In genomic region chr6:112049051-112049799, GRCh38 we compare ENCODE assay signal across 23 cellular contexts. TPM values are rescaled to one million over a fixed set of nuclear protein-coding genes. Genes with fewer than 3 reads are reported as not detected.
DNase-seq lines count a peak whose midpoint lies in the region; ATAC-seq, FAIRE-seq and TF ChIP-seq lines count a peak whose summit lies in the region.
"Had no signal": no experiment of that assay in that cellular context is flagged by ENCODE, and none has a peak within 500 bp of the region (broad histone marks: within the 10 kb centered on the region; RNA-seq: fewer than 3 reads in every experiment).

No MANE protein-coding gene starts in this region.

- no peak overlapping the region for H3K27ac ChIP-seq in breast epithelium
- no peak overlapping the region for H3K27ac ChIP-seq in thyroid gland
- no peak overlapping the region for H3K27ac ChIP-seq in upper lobe of left lung
- no peak overlapping the region for H3K27ac ChIP-seq in small intestine (ENCODE audit: low read depth in 1 of 2, low read length in 1 of 2)
- H3K27ac ChIP-seq: left ventricle myocardium inferior, SJCRH30 had no signal

- POLR2A ChIA-PET in MCF 10A (lab: Yijun Ruan, JAX): no interaction called here

- no peaks in the 10 kb centered on the region for H3K36me3 Mint-ChIP-seq in MCF 10A (ENCODE audit: insufficient read depth, unreplicated experiment)
- H3K36me3 Mint-ChIP-seq: activated CD4-positive, alpha-beta memory T cell treated with anti-CD3 and anti-CD28 coated beads for 36 hours; CD14-positive monocyte had no signal

- CTCF ChIA-PET in MCF 10A (lab: Yijun Ruan, JAX): interaction anchor here (0.6 to 3.5 kb wide), 5 partner anchors 7 to 1016 kb away, joined by 3 to 17 read pairs (median 3); no protein-coding TSS in a partner anchor

- TF ChIP-seq CTCF in MCF 10A (IDR thresholded peaks at IDR 0.05; ENCODE audit: unreplicated experiment) (no peak), breast epithelium (IDR thresholded peaks at IDR 0.05) (no peak), thyroid gland (IDR thresholded peaks at IDR 0.05) (no peak), upper lobe of left lung (IDR thresholded peaks at IDR 0.05) (no peak)

- no peak for TF ChIP-seq EP300 in upper lobe of left lung (IDR thresholded peaks at IDR 0.05)

- H3K27me3 ChIP-seq in breast epithelium (no peaks in the 10 kb centered on the region), thyroid gland (no peaks in the 10 kb centered on the region), upper lobe of left lung (no peaks in the 10 kb centered on the region), small intestine (ENCODE audit: control insufficient read depth in 2 of 2, insufficient read depth in 2 of 2, low read length in 2 of 2) (no peaks in the 10 kb centered on the region)
- H3K27me3 ChIP-seq: SJCRH30 had no signal

- peak; percentile 11 for DNase-seq in MCF 10A (ENCODE audit: unreplicated experiment)
- no peak for DNase-seq in breast epithelium (ENCODE audit: low spot score in 2 of 2)
- peak; percentile 34 for DNase-seq in RCC 7860 (ENCODE audit: low spot score)
- peak; percentile 66 for DNase-seq in glomerular visceral epithelial cell (ENCODE audit: extremely low spot score)
- DNase-seq in stimulated activated CD4-positive, alpha-beta T cell treated with anti-CD3 and anti-CD28 coated beads, Interleukin-4, amount 100 ng/mL, for 24 hours: no peak
- no peak for DNase-seq in thyroid gland
- no peak for DNase-seq in upper lobe of left lung
- DNase-seq in small intestine: no peak
- DNase-seq: activated CD4-positive, alpha-beta memory T cell treated with anti-CD3 and anti-CD28 coated beads for 36 hours; foreskin melanocyte; left ventricle myocardium inferior; NCI-H1417 treated with DMSO at 0.1 percent for 48 hours; NCI-H526 treated with DMSO at 0.1 percent for 48 hours; SJCRH30; stimulated activated CD4-positive, alpha-beta T cell treated with anti-CD3 and anti-CD28 coated beads, Interleukin-12 subunit alpha, Interleukin-12 subunit beta, amount 100 ng/mL, for 4 hours had no signal

- no peaks in the 10 kb centered on the region for H3K4me1 Mint-ChIP-seq in MCF 10A (ENCODE audit: insufficient read depth, unreplicated experiment)
- H3K4me1 Mint-ChIP-seq: CD14-positive monocyte had no signal

- no peaks in the 10 kb centered on the region for H3K4me1 ChIP-seq in breast epithelium
- H3K4me1 ChIP-seq in thyroid gland: no peaks in the 10 kb centered on the region
- no peaks in the 10 kb centered on the region for H3K4me1 ChIP-seq in upper lobe of left lung
- H3K4me1 ChIP-seq in small intestine (ENCODE audit: control insufficient read depth in 2 of 2, insufficient read depth in 1 of 2, low read depth in 1 of 2, low read length in 1 of 2): no peaks in the 10 kb centered on the region
- H3K4me1 ChIP-seq: left ventricle myocardium inferior had no signal

- no peaks in the 10 kb centered on the region for H3K36me3 ChIP-seq in breast epithelium
- H3K36me3 ChIP-seq in thyroid gland: no peaks in the 10 kb centered on the region
- H3K36me3 ChIP-seq in upper lobe of left lung: no peaks in the 10 kb centered on the region
- no peaks in the 10 kb centered on the region for H3K36me3 ChIP-seq in small intestine (ENCODE audit: control insufficient read depth in 2 of 2, insufficient read depth in 2 of 2, low read length in 2 of 2)
- H3K36me3 ChIP-seq: left ventricle myocardium inferior, SJCRH30 had no signal

- FAIRE-seq in RCC 7860 (lab: Jason Lieb, UNC) (no peak), small intestine (lab: Jason Lieb, UNC) (no peak)

- BruUV-seq in MCF 10A (replicated peaks; lab: Mats Ljungman, UMichigan): no TSS peak

- H3K27me3 Mint-ChIP-seq in MCF 10A (ENCODE audit: insufficient read depth, unreplicated experiment): no peaks in the 10 kb centered on the region
- H3K27me3 Mint-ChIP-seq: activated CD4-positive, alpha-beta memory T cell treated with anti-CD3 and anti-CD28 coated beads for 36 hours; dendritic cell treated with granulocyte-macrophage colony-stimulating factor and Interleukin-4, amounts not matched to agents 40 ng/mL and 50 ng/mL, for 4 days had no signal

- H3K9me3 ChIP-seq in breast epithelium (peaks cover 0 to 7% of the 10 kb centered on the region in 2 donors), thyroid gland (no peaks in the 10 kb centered on the region), upper lobe of left lung (no peaks in the 10 kb centered on the region), small intestine (ENCODE audit: control insufficient read depth, low read depth) (no peaks in the 10 kb centered on the region)
- H3K9me3 ChIP-seq: SJCRH30 had no signal

- H3K9me3 Mint-ChIP-seq in MCF 10A (ENCODE audit: unreplicated experiment): no peaks in the 10 kb centered on the region
- H3K9me3 Mint-ChIP-seq: activated CD4-positive, alpha-beta memory T cell treated with anti-CD3 and anti-CD28 coated beads for 36 hours; dendritic cell treated with granulocyte-macrophage colony-stimulating factor and Interleukin-4, amounts not matched to agents 40 ng/mL and 50 ng/mL, for 4 days; T-helper 1 cell treated with Interleukin-12 subunit alpha and Interleukin-12 subunit beta and Interleukin-4 antibody, amounts not matched to agents 30 μg/mL and 1 μg/mL, for 36 hours had no signal

- no peak overlapping the region for H3K4me3 Mint-ChIP-seq in MCF 10A (ENCODE audit: unreplicated experiment)
- H3K4me3 Mint-ChIP-seq: activated CD4-positive, alpha-beta memory T cell treated with anti-CD3 and anti-CD28 coated beads for 36 hours; CD14-positive monocyte; dendritic cell treated with granulocyte-macrophage colony-stimulating factor and Interleukin-4, amounts not matched to agents 40 ng/mL and 50 ng/mL, for 4 days; T-helper 1 cell treated with Interleukin-12 subunit alpha and Interleukin-12 subunit beta and Interleukin-4 antibody, amounts not matched to agents 30 μg/mL and 1 μg/mL, for 36 hours had no signal

- 87 to 91% methylated on average over 6 of the region's 6 CpGs for WGBS in thyroid gland, 2 donors
- WGBS in upper lobe of left lung, 2 donors: 91 to 97% methylated on average over 5 to 6 of the region's 6 CpGs
- 78 to 88% (median 80%) methylated on average over 6 of the region's 6 CpGs for WGBS in small intestine, 3 donors

- no peak overlapping the region for H3K27ac Mint-ChIP-seq in MCF 10A (ENCODE audit: low read depth, unreplicated experiment)
- H3K27ac Mint-ChIP-seq: activated CD4-positive, alpha-beta memory T cell treated with anti-CD3 and anti-CD28 coated beads for 36 hours; dendritic cell treated with granulocyte-macrophage colony-stimulating factor and Interleukin-4, amounts not matched to agents 40 ng/mL and 50 ng/mL, for 4 days; T-helper 1 cell treated with Interleukin-12 subunit alpha and Interleukin-12 subunit beta and Interleukin-4 antibody, amounts not matched to agents 30 μg/mL and 1 μg/mL, for 36 hours had no signal

- H3K4me3 ChIP-seq in breast epithelium: no peak overlapping the region
- H3K4me3 ChIP-seq in thyroid gland (replicated peaks in 1 of 3): no peak overlapping the region
- no peak overlapping the region for H3K4me3 ChIP-seq in upper lobe of left lung
- no peak overlapping the region for H3K4me3 ChIP-seq in small intestine (ENCODE audit: low read depth in 1 of 2, low read length in 2 of 2)
- H3K4me3 ChIP-seq: left ventricle myocardium inferior, SJCRH30 had no signal

- TF ChIP-seq POLR2A in breast epithelium (IDR thresholded peaks at IDR 0.05): no peak
- no peak for TF ChIP-seq POLR2A in thyroid gland (IDR thresholded peaks at IDR 0.05)
- TF ChIP-seq POLR2A in upper lobe of left lung (IDR thresholded peaks at IDR 0.05): no peak

- intact Hi-C loops in MCF 10A (cut with micrococcal nuclease) (no loop called here), breast epithelium (cut with DNase I; ENCODE audit: low total_unique reads) (no loop called here), thyroid gland (cut with DNase I) (loop anchor here (10.0 kb wide), 1 partner anchor 784 kb away; no protein-coding TSS in a partner anchor)

- ATAC-seq in upper lobe of left lung (ENCODE audit: low FRiP score in 2 of 2): no peak

RNA-seq across cellular contexts. Expression of gene CCN6, which starts 4.7 kb away (rescaled TPM):
- total RNA-seq in MCF 10A (2022) (not detected in 2 replicates), breast epithelium (not detected), thyroid gland (under 1 TPM in 1 of 4 donors, not detected in 3; 0.33 TPM), upper lobe of left lung (not detected)
- not detected for polyA plus RNA-seq in small intestine
- total RNA-seq: left ventricle myocardium inferior, LHCN-M2, mononuclear cell, pulmonary artery endothelial cell, SJCRH30, temporal lobe had no signal
- polyA plus RNA-seq: AG04450, CD14-positive monocyte had no signal

RNA-seq across cellular contexts. Expression of gene TUBE1, which starts 38.1 kb away (rescaled TPM):
- total RNA-seq in MCF 10A (2022) (42.9 and 47.7 TPM in 2 replicates), breast epithelium (10 to 100 TPM; 27.7 to 72.4 (median 48.2) TPM), thyroid gland (10 to 100 TPM; 28.8 to 56.4 (median 38.8) TPM), upper lobe of left lung (10 to 100 TPM; 12.5 to 48.6 (median 21.0) TPM)
- 10 to 100 TPM in 1 of 3 donors, 1 to 10 TPM in 2; 4.9 to 13.6 (median 6.0) TPM for polyA plus RNA-seq in small intestine

RNA-seq across cellular contexts. Expression of gene FAM229B, which starts 38.2 kb away (rescaled TPM):
- total RNA-seq in MCF 10A (2022) (10.8 and 11.3 TPM in 2 replicates), breast epithelium (10 to 100 TPM in 2 of 3 donors, 1 to 10 TPM in 1; 6.3 to 12.5 (median 10.9) TPM), thyroid gland (10 to 100 TPM in 2 of 4 donors, 1 to 10 TPM in 2; 8.3 to 29.2 (median 13.9) TPM), upper lobe of left lung (10 to 100 TPM in 3 of 6 donors, 1 to 10 TPM in 3; 3.1 to 14.0 (median 10.4) TPM)
- 1 to 10 TPM in 2 of 3 donors, not detected in 1; 5.3 to 7.6 TPM for polyA plus RNA-seq in small intestine

Comparison
In these comparisons a context has a peak if more than half of its experiments do, and no peak if none do; other contexts are left out.
1. DNase-seq: peak in MCF 10A (single experiment), RCC 7860 (single experiment) and glomerular visceral epithelial cell (single experiment); none in breast epithelium (0 of 2), stimulated activated CD4-positive, alpha-beta T cell treated with anti-CD3 and anti-CD28 coated beads, Interleukin-4, amount 100 ng/mL, for 24 hours (single experiment), thyroid gland (0 of 2), upper lobe of left lung (0 of 2) and small intestine (single experiment).